13 cellular contexts compared by ENCODE assay signal in genomic region chr7:95628831-95629439, GRCh38. TPM values are rescaled to one million over a fixed set of nuclear protein-coding genes. Genes with fewer than 3 reads are reported as not detected.
DNase-seq lines count a peak whose midpoint lies in the region; ATAC-seq and TF ChIP-seq lines count a peak whose summit lies in the region.
"Had no signal": no experiment of that assay in that cellular context is flagged by ENCODE, and none has a peak within 500 bp of the region (broad histone marks: within the 10 kb centered on the region; RNA-seq: fewer than 3 reads in every experiment).

No MANE protein-coding gene starts in this region.

- no peaks in the 10 kb centered on the region; the same call in 1 of the 2 replicates for H3K9me2 ChIP-seq in GM23248 (ENCODE audit: insufficient read depth)

- no peak overlapping the region for H3K9ac ChIP-seq in GM23248

- H2AFZ ChIP-seq in GM23248: no peak overlapping the region

- H3K4me3 ChIP-seq in GM23248 (no peak overlapping the region), gastroesophageal sphincter (no peak overlapping the region)

- TF ChIP-seq CTCF in gastroesophageal sphincter (IDR thresholded peaks at IDR 0.05): peak in 2 of 4 experiments; percentile 30 to 35
- TF ChIP-seq CTCF in GM10266 (IDR thresholded peaks at IDR 0.05; ENCODE audit: control insufficient read depth, insufficient read depth, low read depth, missing control alignments): no peak

- no peaks in the 10 kb centered on the region for H3K27me3 ChIP-seq in GM23248 (replicated peaks; ENCODE audit: insufficient read depth)
- H3K27me3 ChIP-seq in gastroesophageal sphincter: no peaks in the 10 kb centered on the region

- in situ Hi-C loops in GM23248 (cut with MboI): no loop called here

- ATAC-seq in gastroesophageal sphincter: peak; percentile 57
- peak; percentile 10 for ATAC-seq in sciatic nerve
- ATAC-seq in HG02885 (IDR thresholded peaks at IDR 0.05; ENCODE audit: poor library complexity, unreplicated experiment): no peak
- no peak for ATAC-seq in GM21723 (IDR thresholded peaks at IDR 0.05; ENCODE audit: unreplicated experiment)
- ATAC-seq: PC-3 had no signal

- H3K9me3 ChIP-seq in GM23248 (ENCODE audit: low read depth): no peaks in the 10 kb centered on the region
- no peaks in the 10 kb centered on the region for H3K9me3 ChIP-seq in gastroesophageal sphincter

- TF ChIP-seq EP300 in gastroesophageal sphincter (IDR thresholded peaks at IDR 0.05): peak; percentile 57

- peaks cover 14% of the 10 kb centered on the region for H3K4me1 ChIP-seq in GM23248 (ENCODE audit: insufficient read depth)
- H3K4me1 ChIP-seq in gastroesophageal sphincter: peaks cover 0 to 37% (median 11%) of the 10 kb centered on the region in 3 donors

- 3 to 4% methylated on average over 5 of the region's 5 CpGs for WGBS in GM23248 (ENCODE audit: low coverage in 1 of 2, low lambda C conversion rate in 2 of 2, missing lambda C conversion rate in 2 of 2), 2 experiments
- WGBS in gastroesophageal sphincter (ENCODE audit: low coverage in 1 of 2), 2 donors: 24 to 33% methylated on average over 2 to 4 of the region's 5 CpGs

- DNase-seq in GM23248 (peak; percentile 84), RKO (ENCODE audit: low spot score) (peak; percentile 25), sciatic nerve (ENCODE audit: low spot score) (no peak), NCI-H1417 treated with DMSO at 0.1 percent for 48 hours (lab: John Stamatoyannopoulos, UW) (no peak), GM10266 (ENCODE audit: extremely low spot score) (no peak)
- DNase-seq: activated CD4-positive, CD25-positive, alpha-beta regulatory T cell treated with anti-CD3 and anti-CD28 coated beads, Interleukin-2, amount 50 U/mL, for 72 hours; activated effector memory CD4-positive, alpha-beta T cell treated with anti-CD3 and anti-CD28 coated beads, Interleukin-2, amount 50 U/mL, for 16 hours; C1 segment of cervical spinal cord; cortex of kidney; PC-3 had no signal

- H3K27ac ChIP-seq in GM23248 (no peak overlapping the region), gastroesophageal sphincter (peak overlapping the region; percentile 29 to 80 (median 62))

- H3F3A ChIP-seq in GM23248 (ENCODE audit: insufficient read depth): peaks cover 19% of the 10 kb centered on the region

- no peak for TF ChIP-seq POLR2A in gastroesophageal sphincter (IDR thresholded peaks at IDR 0.05)

- no peaks in the 10 kb centered on the region for H3K79me2 ChIP-seq in GM23248 (ENCODE audit: insufficient read depth)

- no peaks in the 10 kb centered on the region for H4K20me1 ChIP-seq in GM23248 (ENCODE audit: insufficient read depth)

- H3K36me3 ChIP-seq in GM23248 (ENCODE audit: low read depth) (no peaks in the 10 kb centered on the region), gastroesophageal sphincter (no peaks in the 10 kb centered on the region)

- intact Hi-C loops in sciatic nerve (cut with DNase I): no loop called here

- H3K4me2 ChIP-seq in GM23248 (ENCODE audit: unreplicated experiment): no peak overlapping the region

RNA-seq across cellular contexts. Expression of gene PDK4, which starts 32.6 kb away (rescaled TPM):
- 1.0 and 1.5 TPM in 2 replicates for total RNA-seq in GM23248 (2014; rRNA removed; shearing (Covaris generic))
- 1.2 and 1.4 TPM in 2 replicates for polyA plus RNA-seq in GM23248 (2016; fragmentation: Nextera tagmentation; extraction: Ambion mirVana)
- total RNA-seq in gastroesophageal sphincter (100 to 1,000 TPM; 208 to 842 (median 506) TPM), sciatic nerve (61.9 TPM)

Comparison
In these comparisons a context has a peak if more than half of its experiments do, and no peak if none do; other contexts are left out.
1. DNase-seq: peak in GM23248 (single experiment) and RKO (single experiment); none in sciatic nerve (single experiment), NCI-H1417 treated with DMSO at 0.1 percent for 48 hours (single experiment) and GM10266 (single experiment).
2. ATAC-seq: peak in gastroesophageal sphincter (single experiment) and sciatic nerve (single experiment); none in HG02885 (single experiment) and GM21723 (single experiment).
3. RNA of gene PDK4, which starts 32.6 kb away (total RNA-seq): 208 to 842 TPM in gastroesophageal sphincter and 61.9 TPM in sciatic nerve (single experiment); 1.0 to 1.5 TPM in GM23248; every median in the first group is over 10 times any median in the second.